Comparison of ENCODE assay signal across 8 cellular contexts in genomic region chr6:150634072-150634471, GRCh38. TPM values are rescaled to one million over a fixed set of nuclear protein-coding genes. Genes with fewer than 3 reads are reported as not detected.
DNase-seq lines count a peak whose midpoint lies in the region; ATAC-seq, FAIRE-seq and TF ChIP-seq lines count a peak whose summit lies in the region.
"Not testable (repeated sequence)": the region's sequence is repeated elsewhere in the genome, so short reads cannot be mapped to it uniquely, and the experiment has no call there.
"Had no signal": no experiment of that assay in that cellular context is flagged by ENCODE, and none has a peak within 500 bp of the region (broad histone marks: within the 10 kb centered on the region; RNA-seq: fewer than 3 reads in every experiment).

No MANE protein-coding gene starts in this region.

- not testable (repeated sequence) for H3K27me3 Mint-ChIP-seq in CD4-positive, alpha-beta memory T cell; IgD-negative memory B cell; activated CD4-positive, alpha-beta T cell treated with anti-CD3 and anti-CD28 coated beads for 36 hours; activated naive CD4-positive, alpha-beta T cell treated with anti-CD3 and anti-CD28 coated beads, Interleukin-2, amount 50 U/mL, for 24 hours; memory B cell

- H3K79me2 ChIP-seq in OCI-LY7 (ENCODE audit: insufficient read depth, low read depth, low read length), result not testable (repeated sequence)

- POLR2A ChIA-PET in CD4-positive, alpha-beta memory T cell (lab: Charles Lee; ENCODE audit: partially characterized antibody), result not testable (repeated sequence)
- POLR2A ChIA-PET in OCI-LY7 (lab: Charles Lee), result interaction anchor here (0.5 to 2.2 kb wide), 14 partner anchors 9 to 1409 kb away, joined by 3 to 7 read pairs (median 3); no protein-coding TSS in a partner anchor
- POLR2A ChIA-PET in activated CD4-positive, alpha-beta T cell treated with anti-CD3 and anti-CD28 coated beads for 36 hours (lab: Charles Lee), result interaction anchor here (0.7 kb wide), 2 partner anchors 36 to 748 kb away, joined by 4 to 6 read pairs; no protein-coding TSS in a partner anchor

- not testable (repeated sequence) for H4K20me1 ChIP-seq in OCI-LY7 (ENCODE audit: insufficient read depth, low read length)

- intact Hi-C loops in CD4-positive, alpha-beta memory T cell (cut with micrococcal nuclease); activated CD4-positive, alpha-beta T cell treated with anti-CD3 and anti-CD28 coated beads for 36 hours (cut with DNase I, micrococcal nuclease): not testable (repeated sequence)
- intact Hi-C loops in OCI-LY7 (cut with micrococcal nuclease; ENCODE audit: unreplicated experiment), result loop anchor here (2.0 kb wide), 1 partner anchor 33 kb away; no protein-coding TSS in a partner anchor

- WGBS in small intestine, 3 donors, result 72 to 78% (median 77%) methylated on average over 4 of the region's 4 CpGs

- not testable (repeated sequence) for H3K9me3 Mint-ChIP-seq in CD4-positive, alpha-beta memory T cell; IgD-negative memory B cell; activated CD4-positive, alpha-beta T cell treated with anti-CD3 and anti-CD28 coated beads for 36 hours (ENCODE audit: low read depth); activated naive CD4-positive, alpha-beta T cell treated with anti-CD3 and anti-CD28 coated beads, Interleukin-2, amount 50 U/mL, for 24 hours; memory B cell

- peak overlapping the region; percentile 60 for H3K27ac ChIP-seq in CD4-positive, alpha-beta memory T cell (ENCODE audit: low read depth, low read length)
- peak overlapping the region; percentile 38 for H3K27ac ChIP-seq in OCI-LY7 (ENCODE audit: low read depth, low read length, poor library complexity, severe bottlenecking)
- peak overlapping the region; percentile 17 to 70 for H3K27ac ChIP-seq in small intestine (ENCODE audit: low read depth in 1 of 2, low read length in 1 of 2)

- not testable (repeated sequence) for H3K9me2 ChIP-seq in OCI-LY7 (ENCODE audit: insufficient read depth, low read length)

- not testable (repeated sequence) for H3K9me3 ChIP-seq in CD4-positive, alpha-beta memory T cell (ENCODE audit: control insufficient read depth in 1 of 2, low read length in 2 of 2); OCI-LY7 (ENCODE audit: low read length); small intestine (ENCODE audit: control insufficient read depth, low read depth)

- H3K4me2 ChIP-seq in OCI-LY7 (ENCODE audit: low read length), result peak overlapping the region; percentile 88

- H3K4me1 ChIP-seq in CD4-positive, alpha-beta memory T cell (ENCODE audit: insufficient read depth, low read length), result peaks cover 43% of the 10 kb centered on the region
- H3K4me1 ChIP-seq in OCI-LY7 (ENCODE audit: insufficient read depth, low read length, poor library complexity, severe bottlenecking), result peaks cover 79% of the 10 kb centered on the region
- H3K4me1 ChIP-seq in small intestine (ENCODE audit: control insufficient read depth in 2 of 2, insufficient read depth in 1 of 2, low read depth in 1 of 2, low read length in 1 of 2), result peaks cover 2 to 16% of the 10 kb centered on the region in 2 donors

- H3K4me3 Mint-ChIP-seq in CD4-positive, alpha-beta memory T cell, result peak overlapping the region in 6 of 8 donors; percentile 74 to 88 (median 84)
- H3K4me3 Mint-ChIP-seq in IgD-negative memory B cell, result peak overlapping the region; percentile 96 to 99 (median 98)
- peak overlapping the region; percentile 70 for H3K4me3 Mint-ChIP-seq in activated CD4-positive, alpha-beta T cell treated with anti-CD3 and anti-CD28 coated beads for 36 hours
- not testable (repeated sequence) for H3K4me3 Mint-ChIP-seq in activated naive CD4-positive, alpha-beta T cell treated with anti-CD3 and anti-CD28 coated beads, Interleukin-2, amount 50 U/mL, for 24 hours
- peak overlapping the region; percentile 100 for H3K4me3 Mint-ChIP-seq in memory B cell

- peak overlapping the region; percentile 72; the same call in 1 of the 2 replicates for H2AFZ ChIP-seq in OCI-LY7 (ENCODE audit: low read length)

- H3K4me3 ChIP-seq in CD4-positive, alpha-beta memory T cell (ENCODE audit: low read length in 2 of 2), result peak overlapping the region in 1 of 2 donors; percentile 41
- H3K4me3 ChIP-seq in OCI-LY7 (ENCODE audit: low read depth, low read length, poor library complexity, severe bottlenecking), result peak overlapping the region; percentile 56
- not testable (repeated sequence) for H3K4me3 ChIP-seq in small intestine (ENCODE audit: low read depth in 1 of 2, low read length in 2 of 2)

- H3K36me3 ChIP-seq in CD4-positive, alpha-beta memory T cell (ENCODE audit: insufficient read depth, low read length); OCI-LY7 (ENCODE audit: insufficient read depth, low read length); small intestine (ENCODE audit: control insufficient read depth in 2 of 2, insufficient read depth in 2 of 2, low read length in 2 of 2): not testable (repeated sequence)

- CTCF ChIA-PET in CD4-positive, alpha-beta memory T cell (lab: Charles Lee; ENCODE audit: partially characterized antibody), result interaction anchor here (0.7 kb wide), 1 partner anchor 635 kb away, joined by 4 read pairs; no protein-coding TSS in a partner anchor
- CTCF ChIA-PET in OCI-LY7 (lab: Charles Lee; ENCODE audit: unreplicated experiment), result interaction anchor here (1.2 kb wide), 1 partner anchor 36 kb away, joined by 4 read pairs; no protein-coding TSS in a partner anchor
- CTCF ChIA-PET in activated CD4-positive, alpha-beta T cell treated with anti-CD3 and anti-CD28 coated beads for 36 hours (lab: Charles Lee), result not testable (repeated sequence)

- H3K4me1 Mint-ChIP-seq in CD4-positive, alpha-beta memory T cell, result peaks cover 26 to 50% (median 42%) of the 10 kb centered on the region in 4 donors
- peaks cover 48 to 74% (median 52%) of the 10 kb centered on the region in 3 donors for H3K4me1 Mint-ChIP-seq in IgD-negative memory B cell
- peaks cover 66% of the 10 kb centered on the region for H3K4me1 Mint-ChIP-seq in activated CD4-positive, alpha-beta T cell treated with anti-CD3 and anti-CD28 coated beads for 36 hours
- peaks cover 23% of the 10 kb centered on the region for H3K4me1 Mint-ChIP-seq in activated naive CD4-positive, alpha-beta T cell treated with anti-CD3 and anti-CD28 coated beads, Interleukin-2, amount 50 U/mL, for 24 hours
- H3K4me1 Mint-ChIP-seq in memory B cell, result peaks cover 58% of the 10 kb centered on the region

- not testable (repeated sequence) for ATAC-seq in activated CD4-positive, alpha-beta T cell treated with anti-CD3 and anti-CD28 coated beads for 36 hours
- peak; percentile 20 for ATAC-seq in memory B cell (ENCODE audit: low read depth)

- H3K27ac Mint-ChIP-seq in CD4-positive, alpha-beta memory T cell, result peak overlapping the region in 6 of 7 donors; percentile 16 to 85 (median 58)
- peak overlapping the region; percentile 97 to 100 (median 99) for H3K27ac Mint-ChIP-seq in IgD-negative memory B cell
- peak overlapping the region; percentile 82 for H3K27ac Mint-ChIP-seq in activated CD4-positive, alpha-beta T cell treated with anti-CD3 and anti-CD28 coated beads for 36 hours
- H3K27ac Mint-ChIP-seq in activated naive CD4-positive, alpha-beta T cell treated with anti-CD3 and anti-CD28 coated beads, Interleukin-2, amount 50 U/mL, for 24 hours, result peak overlapping the region; percentile 2
- peak overlapping the region; percentile 100 for H3K27ac Mint-ChIP-seq in memory B cell

- H3K36me3 Mint-ChIP-seq in CD4-positive, alpha-beta memory T cell; IgD-negative memory B cell; activated CD4-positive, alpha-beta T cell treated with anti-CD3 and anti-CD28 coated beads for 36 hours (ENCODE audit: low read depth); activated naive CD4-positive, alpha-beta T cell treated with anti-CD3 and anti-CD28 coated beads, Interleukin-2, amount 50 U/mL, for 24 hours: not testable (repeated sequence)
- peaks cover 12% of the 10 kb centered on the region for H3K36me3 Mint-ChIP-seq in memory B cell

- BruUV-seq in OCI-LY7 (replicated peaks; lab: Mats Ljungman, UMichigan), result not testable (repeated sequence)

- TF ChIP-seq CTCF in OCI-LY7 (conservative IDR thresholded peaks at IDR 0.05; ENCODE audit: low read length), result not testable (repeated sequence)

- H3K27me3 ChIP-seq in CD4-positive, alpha-beta memory T cell (ENCODE audit: insufficient read depth, low read length); small intestine (ENCODE audit: control insufficient read depth in 2 of 2, insufficient read depth in 2 of 2, low read length in 2 of 2): not testable (repeated sequence)

- DNase-seq in CD4-positive, alpha-beta memory T cell; activated CD4-positive, alpha-beta T cell treated with anti-CD3 and anti-CD28 coated beads for 36 hours; small intestine: not testable (repeated sequence)
- DNase-seq in OCI-LY7 (ENCODE audit: low spot score), result peak; percentile 47
- peak in 1 of 2 donors; percentile 43 for DNase-seq in memory B cell (ENCODE audit: low spot score in 2 of 2)

- not testable (repeated sequence) for FAIRE-seq in small intestine (lab: Jason Lieb, UNC)

RNA-seq across cellular contexts. Expression of gene PLEKHG1, which starts 34.4 kb away (rescaled TPM):
- total RNA-seq in CD4-positive, alpha-beta memory T cell, result 1 to 10 TPM; 2.9 to 3.9 TPM
- 1 to 10 TPM; 1.2 to 2.1 TPM for polyA plus RNA-seq in CD4-positive, alpha-beta memory T cell
- polyA plus RNA-seq in IgD-negative memory B cell, result 40.2 TPM
- 13.1 and 19.6 TPM in 2 replicates for total RNA-seq in OCI-LY7 (2014; rRNA removed; shearing (Covaris generic))
- total RNA-seq in OCI-LY7 (2022), result 17.9 and 26.3 TPM in 2 replicates
- total RNA-seq in activated CD4-positive, alpha-beta T cell treated with anti-CD3 and anti-CD28 coated beads for 36 hours, result 10 to 100 TPM in 1 of 2 experiments, 1 to 10 TPM in 1; 8.2 to 11.6 TPM
- 1 to 10 TPM; 3.0 to 6.6 (median 5.1) TPM for polyA plus RNA-seq in small intestine
- total RNA-seq: M059J had no signal

Comparison
In these comparisons a context has a peak if more than half of its experiments do, and no peak if none do; other contexts are left out.
1. H3K27ac Mint-ChIP-seq: peak in every context shown above with its lines; median percentile 100 in memory B cell; 99 in IgD-negative memory B cell; 82 in activated CD4-positive, alpha-beta T cell treated with anti-CD3 and anti-CD28 coated beads for 36 hours; 58 in CD4-positive, alpha-beta memory T cell; 2 in activated naive CD4-positive, alpha-beta T cell treated with anti-CD3 and anti-CD28 coated beads, Interleukin-2, amount 50 U/mL, for 24 hours.